14 cellular contexts compared by ENCODE assay signal in genomic region chr1:201594575-201595245, GRCh38. TPM values are rescaled to one million over a fixed set of nuclear protein-coding genes. Genes with fewer than 3 reads are reported as not detected.
DNase-seq lines count a peak whose midpoint lies in the region; ATAC-seq, FAIRE-seq and TF ChIP-seq lines count a peak whose summit lies in the region.
"Had no signal": no experiment of that assay in that cellular context is flagged by ENCODE, and none has a peak within 500 bp of the region (broad histone marks: within the 10 kb centered on the region; RNA-seq: fewer than 3 reads in every experiment).

No MANE protein-coding gene starts in this region.

- no peak for TF ChIP-seq POLR2A in spleen (IDR thresholded peaks at IDR 0.05)

- H3K4me3 ChIP-seq in right atrium auricular region (no peak overlapping the region), NT2/D1 (ENCODE audit: insufficient read length, low read depth) (no peak overlapping the region), spleen (no peak overlapping the region), pancreas (no peak overlapping the region)
- H3K4me3 ChIP-seq: tibial nerve had no signal

- no peak overlapping the region for H3K9ac ChIP-seq in NT2/D1 (ENCODE audit: insufficient read length, low read depth)

- H3K27me3 ChIP-seq in right atrium auricular region (no peaks in the 10 kb centered on the region), NT2/D1 (ENCODE audit: insufficient read depth, insufficient read length) (peaks cover 5% of the 10 kb centered on the region), spleen (replicated peaks in 1 of 7) (no peaks in the 10 kb centered on the region), pancreas (no peaks in the 10 kb centered on the region)
- H3K27me3 ChIP-seq: tibial nerve had no signal

- no peak for ATAC-seq in pancreas

- H3K4me1 ChIP-seq in right atrium auricular region: peaks cover 0 to 33% of the 10 kb centered on the region in 2 donors
- peaks cover 23% of the 10 kb centered on the region for H3K4me1 ChIP-seq in NT2/D1 (ENCODE audit: insufficient read depth, insufficient read length)
- peaks cover 0 to 28% (median 3%) of the 10 kb centered on the region in 6 donors for H3K4me1 ChIP-seq in spleen
- H3K4me1 ChIP-seq in pancreas: peaks cover 13 to 18% (median 13%) of the 10 kb centered on the region in 3 donors

- H3K36me3 ChIP-seq in right atrium auricular region: no peaks in the 10 kb centered on the region
- no peaks in the 10 kb centered on the region for H3K36me3 ChIP-seq in NT2/D1 (ENCODE audit: insufficient read depth, insufficient read length, low read length)
- H3K36me3 ChIP-seq in spleen: no peaks in the 10 kb centered on the region
- H3K36me3 ChIP-seq in pancreas: no peaks in the 10 kb centered on the region

- no peak overlapping the region for H3K27ac ChIP-seq in right atrium auricular region
- H3K27ac ChIP-seq in spleen: no peak overlapping the region
- no peak overlapping the region for H3K27ac ChIP-seq in pancreas
- H3K27ac ChIP-seq: tibial nerve had no signal

- no peaks in the 10 kb centered on the region for H3K9me3 ChIP-seq in right atrium auricular region
- H3K9me3 ChIP-seq in NT2/D1 (ENCODE audit: insufficient read depth, low read length): no peaks in the 10 kb centered on the region
- H3K9me3 ChIP-seq in spleen: no peaks in the 10 kb centered on the region
- H3K9me3 ChIP-seq in pancreas: no peaks in the 10 kb centered on the region
- H3K9me3 ChIP-seq: tibial nerve had no signal

- DNase-seq in cardiac septum (ENCODE audit: low spot score): peak; percentile 22
- DNase-seq in right atrium auricular region (ENCODE audit: low spot score): no peak
- DNase-seq in NT2/D1 (ENCODE audit: low read depth, low spot score): peak; percentile 63
- DNase-seq in fibroblast of peridontal ligament (ENCODE audit: extremely low read depth): peak; percentile 35
- peak; percentile 64 for DNase-seq in spleen
- no peak for DNase-seq in stimulated activated CD4-positive, alpha-beta T cell treated with anti-CD3 and anti-CD28 coated beads, Interleukin-4, amount 100 ng/mL, for 24 hours
- no peak for DNase-seq in NCI-H2227 treated with DMSO at 0.1 percent for 48 hours (lab: John Stamatoyannopoulos, UW)
- DNase-seq in pancreas: no peak
- DNase-seq: activated CD4-positive, alpha-beta T cell treated with anti-CD3 and anti-CD28 coated beads, Interleukin-2, amount 50 U/mL, for 48 hours; activated naive CD4-positive, alpha-beta T cell treated with anti-CD3 and anti-CD28 coated beads, Interleukin-2, amount 50 U/mL, for 16 hours; effector CD8-positive, alpha-beta T cell; NCI-H446; SW 1271 had no signal

- WGBS in spleen, 5 donors: 63 to 88% (median 75%) methylated on average over 8 to 9 of the region's 9 CpGs
- WGBS in pancreas, 2 donors: 70 to 72% methylated on average over 9 of the region's 9 CpGs

- no peak for FAIRE-seq in pancreas (lab: Jason Lieb, UNC)

- no peak for TF ChIP-seq CTCF in right atrium auricular region (IDR thresholded peaks at IDR 0.05)
- no peak for TF ChIP-seq CTCF in spleen (IDR thresholded peaks at IDR 0.05 in 8 of 11, conservative IDR thresholded peaks at IDR 0.05 in 3 of 11)
- no peak for TF ChIP-seq CTCF in pancreas (IDR thresholded peaks at IDR 0.05)

- intact Hi-C loops in cardiac septum (cut with DNase I): loop anchor here (10.0 kb wide), 1 partner anchor 60 kb away; the partner anchor contains the start of gene NAV1
- intact Hi-C loops in spleen (cut with DNase I; ENCODE audit: low total_unique reads): no loop called here
- intact Hi-C loops in pancreas (cut with DNase I): no loop called here

RNA-seq across cellular contexts. Expression of gene NAV1, which starts 55.8 kb away (rescaled TPM):
- total RNA-seq in cardiac septum: 86.6 TPM
- 10 to 100 TPM; 16.3 to 32.1 TPM for total RNA-seq in right atrium auricular region
- total RNA-seq in spleen: 10 to 100 TPM; 15.7 to 37.2 (median 27.4) TPM
- 1 to 10 TPM; 1.1 to 3.5 (median 1.2) TPM for polyA plus RNA-seq in spleen
- 10 to 100 TPM in 2 of 6 donors, 1 to 10 TPM in 4; 6.0 to 13.6 (median 8.1) TPM for total RNA-seq in pancreas
- 1 to 10 TPM; 5.6 TPM for polyA plus RNA-seq in pancreas

Comparison
In these comparisons a context has a peak if more than half of its experiments do, and no peak if none do; other contexts are left out.
1. DNase-seq: peak in cardiac septum (single experiment), NT2/D1 (single experiment), fibroblast of peridontal ligament (single experiment) and spleen (single experiment); none in right atrium auricular region (single experiment), stimulated activated CD4-positive, alpha-beta T cell treated with anti-CD3 and anti-CD28 coated beads, Interleukin-4, amount 100 ng/mL, for 24 hours (single experiment), NCI-H2227 treated with DMSO at 0.1 percent for 48 hours (single experiment) and pancreas (0 of 6).